Comparison of ENCODE assay signal across 8 cellular contexts in genomic region chr6:57172136-57173055, GRCh38. TPM values are rescaled to one million over a fixed set of nuclear protein-coding genes. Genes with fewer than 3 reads are reported as not detected.
A peak's percentile ranks its signal among the peaks of the same experiment; 100 is the strongest.
DNase-seq lines count a peak whose midpoint lies in the region; TF ChIP-seq lines count a peak whose summit lies in the region.

TSS of gene BAG2 (plus strand) at chr6:57172326. CDS start at chr6:57172698, 372 bp downstream.

- H2AFZ ChIP-seq in MM.1S (ENCODE audit: low read length), result peak within 1 kb of the TSS; percentile 67

- intact Hi-C loops in activated naive CD4-positive, alpha-beta T cell treated with anti-CD3 and anti-CD28 coated beads for 36 hours (cut with micrococcal nuclease), result loop anchor here (1.0 to 5.0 kb wide), 8 partner anchors 50 to 630 kb away; partner anchors contain the start of genes BEND6, KIAA1586, PRIM2 and RAB23

- H3K9me2 ChIP-seq in MM.1S (replicated peaks; ENCODE audit: insufficient read depth, low read length), result no peaks in the 10 kb centered on the region

- no peaks in the 10 kb centered on the region for H3K9me3 ChIP-seq in HAP-1
- no peaks in the 10 kb centered on the region for H3K9me3 ChIP-seq in MM.1S (replicated peaks; ENCODE audit: insufficient read depth, low read length)
- no peaks in the 10 kb centered on the region for H3K9me3 ChIP-seq in suprapubic skin

- H3K36me3 Mint-ChIP-seq in activated naive CD4-positive, alpha-beta T cell treated with anti-CD3 and anti-CD28 coated beads for 36 hours (ENCODE audit: low read depth), result peaks cover 4% of the 10 kb centered on the region

- peaks cover 16% of the 10 kb centered on the region for H3F3A ChIP-seq in MM.1S (ENCODE audit: insufficient read depth, low read length)

- peak within 1 kb of the TSS; percentile 92 for H3K4me3 Mint-ChIP-seq in activated naive CD4-positive, alpha-beta T cell treated with anti-CD3 and anti-CD28 coated beads for 36 hours

- H3K4me3 ChIP-seq in HAP-1, result peak within 1 kb of the TSS; percentile 61
- peak within 1 kb of the TSS; percentile 84 for H3K4me3 ChIP-seq in MM.1S (ENCODE audit: low read length)
- H3K4me3 ChIP-seq in suprapubic skin, result peak within 1 kb of the TSS; percentile 70

- H3K4me1 ChIP-seq in HAP-1 (peaks cover 7% of the 10 kb centered on the region), MM.1S (ENCODE audit: low read length) (peaks cover 5% of the 10 kb centered on the region; the same call in 1 of the 2 replicates), suprapubic skin (peaks cover 14% of the 10 kb centered on the region)

- no peaks in the 10 kb centered on the region for H4K20me1 ChIP-seq in MM.1S (ENCODE audit: insufficient read depth, low read length)

- peaks cover 31% of the 10 kb centered on the region for H3K4me1 Mint-ChIP-seq in activated naive CD4-positive, alpha-beta T cell treated with anti-CD3 and anti-CD28 coated beads for 36 hours (ENCODE audit: low read depth)

- peak; percentile 93 for DNase-seq in GM03348 (ENCODE audit: low spot score)
- peak; percentile 90 to 96 for DNase-seq in HAP-1 (ENCODE audit: low spot score in 2 of 2)
- DNase-seq in MM.1S, result peak; percentile 80
- DNase-seq in SK-MEL-5 (ENCODE audit: low read depth, low spot score), result peak; percentile 88
- DNase-seq in activated naive CD4-positive, alpha-beta T cell treated with anti-CD3 and anti-CD28 coated beads for 36 hours, result peak; percentile 88
- DNase-seq in germinal center (ENCODE audit: low spot score), result peak; percentile 89
- DNase-seq in nucleus accumbens (lab: John Stamatoyannopoulos, UW), result peak in 55 of 56 donors; percentile 6 to 85 (median 71)
- DNase-seq in suprapubic skin (ENCODE audit: low spot score in 2 of 2), result peak; percentile 92 to 93

- TF ChIP-seq EP300 in suprapubic skin (IDR thresholded peaks at IDR 0.05), result no peak

- in situ Hi-C loops in HAP-1 (cut with MboI; ENCODE audit: low sequenced_read_pairs) (no loop called here), SK-MEL-5 (cut with HindIII; ENCODE audit: low pct_unique_long_range_greater_than_20kb, low sequenced_read_pairs) (no loop called here)

- H3K9ac ChIP-seq in MM.1S (ENCODE audit: low read length), result peak within 1 kb of the TSS; percentile 71

- H3K27me3 ChIP-seq in HAP-1 (ENCODE audit: low read depth) (no peaks in the 10 kb centered on the region), MM.1S (replicated peaks; ENCODE audit: insufficient read depth, low read length) (no peaks in the 10 kb centered on the region), suprapubic skin (no peaks in the 10 kb centered on the region)

- TF ChIP-seq CTCF in MM.1S (IDR thresholded peaks at IDR 0.05; ENCODE audit: low read length) (no peak), suprapubic skin (IDR thresholded peaks at IDR 0.05) (peak in 1 of 2 donors; percentile 25)

- H3K27ac ChIP-seq in MM.1S (ENCODE audit: low read length), result peak within 1 kb of the TSS; percentile 74; the same call in 1 of the 2 replicates
- H3K27ac ChIP-seq in suprapubic skin, result peak within 1 kb of the TSS; percentile 80

- H3K4me2 ChIP-seq in MM.1S (ENCODE audit: low read depth, low read length), result peak within 1 kb of the TSS; percentile 73

- peak within 1 kb of the TSS; percentile 85 for H3K27ac Mint-ChIP-seq in activated naive CD4-positive, alpha-beta T cell treated with anti-CD3 and anti-CD28 coated beads for 36 hours

- TF ChIP-seq POLR2A in suprapubic skin (IDR thresholded peaks at IDR 0.05), result peak in 1 of 2 donors; percentile 15

- H3K79me2 ChIP-seq in MM.1S (ENCODE audit: low read length), result peaks cover 25% of the 10 kb centered on the region

- no peaks in the 10 kb centered on the region for H3K9me3 Mint-ChIP-seq in activated naive CD4-positive, alpha-beta T cell treated with anti-CD3 and anti-CD28 coated beads for 36 hours

- H3K36me3 ChIP-seq in HAP-1 (replicated peaks) (peaks cover 12% of the 10 kb centered on the region), MM.1S (replicated peaks; ENCODE audit: insufficient read depth, low read length) (no peaks in the 10 kb centered on the region), suprapubic skin (peaks cover 3% of the 10 kb centered on the region)

- CTCF ChIA-PET in activated naive CD4-positive, alpha-beta T cell treated with anti-CD3 and anti-CD28 coated beads for 36 hours (lab: Charles Lee), result interaction anchor here (0.8 kb wide), 1 partner anchor 149 kb away, joined by 3 read pairs; no protein-coding TSS in a partner anchor

- no peaks in the 10 kb centered on the region for H3K27me3 Mint-ChIP-seq in activated naive CD4-positive, alpha-beta T cell treated with anti-CD3 and anti-CD28 coated beads for 36 hours (ENCODE audit: low read depth)

- under 1% methylated on average over 41 of the region's 97 CpGs for WGBS in suprapubic skin

RNA-seq across cellular contexts. Expression of gene BAG2, which starts in this region (rescaled TPM):
- 7.2 and 7.7 TPM in 2 replicates for total RNA-seq in SK-MEL-5 (2014; rRNA removed; shearing (Covaris generic))
- 4.5 and 5.5 TPM in 2 replicates for polyA plus RNA-seq in SK-MEL-5 (2015; cell fraction: cytosol; rRNA removed)
- polyA plus RNA-seq in SK-MEL-5 (2015; cell fraction: nucleus; rRNA removed), result 3.5 and 4.0 TPM in 2 replicates
- total RNA-seq in activated naive CD4-positive, alpha-beta T cell treated with anti-CD3 and anti-CD28 coated beads for 36 hours, result 1 to 10 TPM; 6.8 to 7.0 TPM
- total RNA-seq in suprapubic skin, result 1 to 10 TPM in 2 of 4 donors, under 1 TPM in 2; 0.64 to 1.3 (median 1.0) TPM

Comparison
In these comparisons a context has a peak if more than half of its experiments do, and no peak if none do; other contexts are left out.
1. Peak in every context shown above with its lines: DNase-seq, H3K4me3 ChIP-seq and H3K27ac ChIP-seq.